9 cellular contexts compared by ENCODE assay signal in genomic region chr5:179763215-179763945, GRCh38. TPM values are rescaled to one million over a fixed set of nuclear protein-coding genes. Genes with fewer than 3 reads are reported as not detected.
A peak's percentile ranks its signal among the peaks of the same experiment; 100 is the strongest.
DNase-seq lines count a peak whose midpoint lies in the region; ATAC-seq and TF ChIP-seq lines count a peak whose summit lies in the region.
"Had no signal": no experiment of that assay in that cellular context is flagged by ENCODE, and none has a peak within 500 bp of the region (broad histone marks: within the 10 kb centered on the region; RNA-seq: fewer than 3 reads in every experiment).

No MANE protein-coding gene starts in this region.

- H3K27me3 ChIP-seq in trophoblast cell (ENCODE audit: insufficient read depth, low read length) = no peaks in the 10 kb centered on the region
- no peaks in the 10 kb centered on the region for H3K27me3 ChIP-seq in vagina
- H3K27me3 ChIP-seq: BLaER1 had no signal

- peak overlapping the region; percentile 90 for H4K91ac ChIP-seq in trophoblast cell (ENCODE audit: low read depth, low read length)

- no peak overlapping the region for H4K12ac ChIP-seq in trophoblast cell (ENCODE audit: low read depth, low read length)

- BruUV-seq in OCI-LY7 (replicated peaks; lab: Mats Ljungman, UMichigan) = no TSS peak

- peaks cover 43% of the 10 kb centered on the region for H3K36me3 ChIP-seq in OCI-LY7 (ENCODE audit: insufficient read depth, low read length)
- H3K36me3 ChIP-seq in trophoblast cell (ENCODE audit: control insufficient read depth in 1 of 2, insufficient read depth in 2 of 2, low read length in 2 of 2) = peaks cover 11 to 14% of the 10 kb centered on the region in 2 experiments
- peaks cover 0 to 19% of the 10 kb centered on the region in 2 donors for H3K36me3 ChIP-seq in vagina

- no peak overlapping the region for H3K9ac ChIP-seq in trophoblast cell (ENCODE audit: low read length)
- H3K9ac ChIP-seq: BLaER1 had no signal

- no peaks in the 10 kb centered on the region for H3K9me3 ChIP-seq in OCI-LY7 (ENCODE audit: low read length)
- H3K9me3 ChIP-seq in trophoblast cell (ENCODE audit: insufficient read depth, low read depth, low read length) = peaks cover 3% of the 10 kb centered on the region
- H3K9me3 ChIP-seq in vagina = no peaks in the 10 kb centered on the region
- H3K9me3 ChIP-seq: BLaER1 had no signal

- H2BK12ac ChIP-seq in trophoblast cell (ENCODE audit: low read length) = peak overlapping the region; percentile 90

- peak overlapping the region; percentile 93 for H2BK5ac ChIP-seq in trophoblast cell (ENCODE audit: low read depth, low read length, poor library complexity)

- H3K18ac ChIP-seq in trophoblast cell (ENCODE audit: low read length) = no peak overlapping the region

- H4K20me1 ChIP-seq in OCI-LY7 (ENCODE audit: insufficient read depth, low read length) = peaks cover 16% of the 10 kb centered on the region

- peaks cover 54% of the 10 kb centered on the region for H3K79me2 ChIP-seq in OCI-LY7 (ENCODE audit: insufficient read depth, low read depth, low read length)
- H3K79me2 ChIP-seq in trophoblast cell (ENCODE audit: control insufficient read depth, insufficient read depth, low read length, poor library complexity) = peaks cover 8% of the 10 kb centered on the region

- POLR2A ChIA-PET in OCI-LY7 (lab: Charles Lee) = interaction anchor here (0.7 to 1.1 kb wide), 3 partner anchors 9 to 125 kb away, joined by 3 to 4 read pairs (median 3); no protein-coding TSS in a partner anchor

- H2AK5ac ChIP-seq in trophoblast cell (ENCODE audit: low read length) = peak overlapping the region; percentile 88

- H4K8ac ChIP-seq in trophoblast cell (ENCODE audit: low read depth, low read length) = no peak overlapping the region

- no peaks in the 10 kb centered on the region for H3K9me2 ChIP-seq in OCI-LY7 (ENCODE audit: insufficient read depth, low read length)

- no peak overlapping the region for H2AFZ ChIP-seq in OCI-LY7 (ENCODE audit: low read length)
- no peak overlapping the region for H2AFZ ChIP-seq in trophoblast cell (ENCODE audit: insufficient read depth, low read length, poor library complexity)

- H3K36me3 Mint-ChIP-seq in activated T-helper 2 cell treated with anti-CD3 and anti-CD28 coated beads, Interferon-gamma antibody, Interleukin-2, Interleukin-4, amounts not matched to agents 10 μg/mL and 5 μg/mL and 100 μg/mL, durations not matched to agents 14 hours and 24 hours and 36 hours (ENCODE audit: low read depth) = peaks cover 33% of the 10 kb centered on the region
- no peaks in the 10 kb centered on the region for H3K36me3 Mint-ChIP-seq in glutamatergic neuron (ENCODE audit: unreplicated experiment)

- peak overlapping the region; percentile 56 for H3K27ac Mint-ChIP-seq in activated T-helper 2 cell treated with anti-CD3 and anti-CD28 coated beads, Interferon-gamma antibody, Interleukin-2, Interleukin-4, amounts not matched to agents 10 μg/mL and 5 μg/mL and 100 μg/mL, durations not matched to agents 14 hours and 24 hours and 36 hours
- peak overlapping the region; percentile 15 for H3K27ac Mint-ChIP-seq in glutamatergic neuron (ENCODE audit: unreplicated experiment)

- no CpG with 5 or more reads among the region's 10 CpGs for WGBS in trophoblast cell (ENCODE audit: extremely low coverage, insufficient coverage, insufficient read length)

- H3K23ac ChIP-seq in trophoblast cell (ENCODE audit: low read length) = no peak overlapping the region

- no peak overlapping the region for H3K4me3 Mint-ChIP-seq in activated T-helper 2 cell treated with anti-CD3 and anti-CD28 coated beads, Interferon-gamma antibody, Interleukin-2, Interleukin-4, amounts not matched to agents 10 μg/mL and 5 μg/mL and 100 μg/mL, durations not matched to agents 14 hours and 24 hours and 36 hours (ENCODE audit: low read depth)
- peak overlapping the region; percentile 48 for H3K4me3 Mint-ChIP-seq in glutamatergic neuron (ENCODE audit: unreplicated experiment)

- no peaks in the 10 kb centered on the region for H3K27me3 Mint-ChIP-seq in activated T-helper 2 cell treated with anti-CD3 and anti-CD28 coated beads, Interferon-gamma antibody, Interleukin-2, Interleukin-4, amounts not matched to agents 10 μg/mL and 5 μg/mL and 100 μg/mL, durations not matched to agents 14 hours and 24 hours and 36 hours (ENCODE audit: low read depth)
- H3K27me3 Mint-ChIP-seq in glutamatergic neuron (ENCODE audit: unreplicated experiment) = peaks cover 3% of the 10 kb centered on the region

- intact Hi-C loops in OCI-LY7 (cut with micrococcal nuclease; ENCODE audit: unreplicated experiment) = loop anchor here (1.0 to 10.0 kb wide), 2 partner anchors 33 to 211 kb away; no protein-coding TSS in a partner anchor
- intact Hi-C loops in activated T-helper 2 cell treated with anti-CD3 and anti-CD28 coated beads, Interferon-gamma antibody, Interleukin-2, Interleukin-4, amounts not matched to agents 10 μg/mL and 5 μg/mL and 100 μg/mL, durations not matched to agents 14 hours and 24 hours and 36 hours (cut with micrococcal nuclease) = loop anchor here (2.0 to 5.0 kb wide), 3 partner anchors 39 to 324 kb away; partner anchors contain the start of gene TBC1D9B
- intact Hi-C loops in vagina (cut with DNase I) = loop anchor here (5.0 kb wide), 1 partner anchor 34 kb away; no protein-coding TSS in a partner anchor

- peaks cover 46% of the 10 kb centered on the region for H3K4me1 Mint-ChIP-seq in activated T-helper 2 cell treated with anti-CD3 and anti-CD28 coated beads, Interferon-gamma antibody, Interleukin-2, Interleukin-4, amounts not matched to agents 10 μg/mL and 5 μg/mL and 100 μg/mL, durations not matched to agents 14 hours and 24 hours and 36 hours (ENCODE audit: low read depth)
- H3K4me1 Mint-ChIP-seq in glutamatergic neuron (ENCODE audit: low read depth, unreplicated experiment) = peaks cover 60% of the 10 kb centered on the region

- no peak overlapping the region for H3K4me2 ChIP-seq in OCI-LY7 (ENCODE audit: low read length)
- H3K4me2 ChIP-seq in trophoblast cell (ENCODE audit: low read length) = no peak overlapping the region
- H3K4me2 ChIP-seq: BLaER1 had no signal

- DNase-seq in DMS 273 (lab: John Stamatoyannopoulos, UW; ENCODE audit: unreplicated experiment) = peak; percentile 82
- no peak for DNase-seq in DMS 273 treated with DMSO at 0.1 percent for 48 hours (lab: John Stamatoyannopoulos, UW)
- peak; percentile 69 for DNase-seq in OCI-LY7 (ENCODE audit: low spot score)
- DNase-seq in activated T-helper 2 cell treated with anti-CD3 and anti-CD28 coated beads, Interferon-gamma antibody, Interleukin-2, Interleukin-4, amounts not matched to agents 10 μg/mL and 5 μg/mL and 100 μg/mL, durations not matched to agents 14 hours and 24 hours and 36 hours (ENCODE audit: low spot score) = peak; percentile 21
- peak; percentile 54 for DNase-seq in glutamatergic neuron
- peak; percentile 91 to 93 for DNase-seq in trophoblast cell
- DNase-seq in vagina (ENCODE audit: extremely low spot score in 2 of 2) = no peak

- peak overlapping the region; percentile 89 for H3K14ac ChIP-seq in trophoblast cell (ENCODE audit: low read length)

- H3K79me1 ChIP-seq in trophoblast cell (ENCODE audit: low read length) = peaks cover 18% of the 10 kb centered on the region

- CTCF ChIA-PET in OCI-LY7 (lab: Charles Lee; ENCODE audit: unreplicated experiment) = interaction anchor here (0.5 kb wide), 1 partner anchor 22 kb away, joined by 4 read pairs; no protein-coding TSS in a partner anchor

- peak; percentile 68 for ATAC-seq in HG03354 (IDR thresholded peaks at IDR 0.05; ENCODE audit: poor library complexity, severe bottlenecking, unreplicated experiment)

- no peaks in the 10 kb centered on the region for H3K9me3 Mint-ChIP-seq in activated T-helper 2 cell treated with anti-CD3 and anti-CD28 coated beads, Interferon-gamma antibody, Interleukin-2, Interleukin-4, amounts not matched to agents 10 μg/mL and 5 μg/mL and 100 μg/mL, durations not matched to agents 14 hours and 24 hours and 36 hours
- H3K9me3 Mint-ChIP-seq in glutamatergic neuron (ENCODE audit: unreplicated experiment) = no peaks in the 10 kb centered on the region

- TF ChIP-seq CTCF in OCI-LY7 (conservative IDR thresholded peaks at IDR 0.05; ENCODE audit: low read length) (peak; percentile 99), glutamatergic neuron (IDR thresholded peaks at IDR 0.05; ENCODE audit: partially characterized antibody, unreplicated experiment) (peak; percentile 88), vagina (IDR thresholded peaks at IDR 0.05) (peak; percentile 51 to 85 (median 77))

- peaks cover 17% of the 10 kb centered on the region for H3K4me1 ChIP-seq in OCI-LY7 (ENCODE audit: insufficient read depth, low read length, poor library complexity, severe bottlenecking)
- peaks cover 23 to 45% of the 10 kb centered on the region in 2 experiments for H3K4me1 ChIP-seq in trophoblast cell (ENCODE audit: control insufficient read depth in 1 of 2, insufficient read depth in 2 of 2, low read length in 2 of 2)
- H3K4me1 ChIP-seq in vagina = peaks cover 73% of the 10 kb centered on the region

- H2BK120ac ChIP-seq in trophoblast cell (ENCODE audit: insufficient read depth, low read length, poor library complexity) = peak overlapping the region; percentile 74

- H3K4ac ChIP-seq in trophoblast cell (ENCODE audit: low read depth, low read length) = peak overlapping the region; percentile 85

- no peak overlapping the region for H3K4me3 ChIP-seq in OCI-LY7 (ENCODE audit: low read depth, low read length, poor library complexity, severe bottlenecking)
- no peak overlapping the region for H3K4me3 ChIP-seq in trophoblast cell (ENCODE audit: low read depth, low read length)
- no peak overlapping the region for H3K4me3 ChIP-seq in vagina
- H3K4me3 ChIP-seq: BLaER1 had no signal

- no peak overlapping the region for H3K27ac ChIP-seq in OCI-LY7 (ENCODE audit: low read depth, low read length, poor library complexity, severe bottlenecking)
- H3K27ac ChIP-seq in trophoblast cell (ENCODE audit: low read depth, low read length) = peak overlapping the region; percentile 85
- H3K27ac ChIP-seq in vagina = peak overlapping the region; percentile 53
- H3K27ac ChIP-seq: BLaER1 had no signal

- TF ChIP-seq POLR2A in vagina (IDR thresholded peaks at IDR 0.05) = no peak

RNA-seq across cellular contexts. Expression of gene LTC4S, which starts 30.4 kb away (rescaled TPM):
- 0.44 and 1.3 TPM in 2 replicates for total RNA-seq in OCI-LY7 (2014; rRNA removed; shearing (Covaris generic))
- total RNA-seq in OCI-LY7 (2022) (4.0 and 4.5 TPM in 2 replicates), glutamatergic neuron (ENCODE audit: unreplicated experiment) (0.91 TPM), vagina (10.6 TPM)
- 0.62 and 3.2 TPM in 2 replicates for total RNA-seq in activated T-helper 2 cell treated with anti-CD3 and anti-CD28 coated beads, Interferon-gamma antibody, Interleukin-2, Interleukin-4, amounts not matched to agents 10 μg/mL and 5 μg/mL and 100 μg/mL, durations not matched to agents 14 hours and 24 hours and 36 hours
- 2.2 and 2.5 TPM in 2 replicates for polyA plus RNA-seq in trophoblast cell (2013)

RNA-seq across cellular contexts. Expression of gene MAML1, which starts 30.8 kb away (rescaled TPM):
- 12.1 and 17.0 TPM in 2 replicates for total RNA-seq in OCI-LY7 (2014; rRNA removed; shearing (Covaris generic))
- total RNA-seq in OCI-LY7 (2022) (27.4 and 31.4 TPM in 2 replicates), glutamatergic neuron (ENCODE audit: unreplicated experiment) (30.0 TPM), vagina (25.3 TPM)
- 38.1 and 38.3 TPM in 2 replicates for total RNA-seq in activated T-helper 2 cell treated with anti-CD3 and anti-CD28 coated beads, Interferon-gamma antibody, Interleukin-2, Interleukin-4, amounts not matched to agents 10 μg/mL and 5 μg/mL and 100 μg/mL, durations not matched to agents 14 hours and 24 hours and 36 hours
- polyA plus RNA-seq in trophoblast cell (2013) = 26.2 and 29.3 TPM in 2 replicates

RNA-seq across cellular contexts. Expression of gene MGAT4B, which starts 43.3 kb away (rescaled TPM):
- total RNA-seq in OCI-LY7 (2014; rRNA removed; shearing (Covaris generic)) = 58.8 and 61.1 TPM in 2 replicates
- total RNA-seq in OCI-LY7 (2022) (90.2 and 96.5 TPM in 2 replicates), glutamatergic neuron (ENCODE audit: unreplicated experiment) (140 TPM), vagina (95.5 TPM)
- 135 and 139 TPM in 2 replicates for total RNA-seq in activated T-helper 2 cell treated with anti-CD3 and anti-CD28 coated beads, Interferon-gamma antibody, Interleukin-2, Interleukin-4, amounts not matched to agents 10 μg/mL and 5 μg/mL and 100 μg/mL, durations not matched to agents 14 hours and 24 hours and 36 hours
- polyA plus RNA-seq in trophoblast cell (2013) = 113 and 116 TPM in 2 replicates

RNA-seq across cellular contexts. Expression of gene SQSTM1, which starts 57.3 kb away (rescaled TPM):
- 44.4 and 58.5 TPM in 2 replicates for total RNA-seq in OCI-LY7 (2014; rRNA removed; shearing (Covaris generic))
- 68.3 and 81.1 TPM in 2 replicates for total RNA-seq in OCI-LY7 (2022)
- 194 TPM in 2 replicates for total RNA-seq in activated T-helper 2 cell treated with anti-CD3 and anti-CD28 coated beads, Interferon-gamma antibody, Interleukin-2, Interleukin-4, amounts not matched to agents 10 μg/mL and 5 μg/mL and 100 μg/mL, durations not matched to agents 14 hours and 24 hours and 36 hours
- 97.0 TPM for total RNA-seq in glutamatergic neuron (ENCODE audit: unreplicated experiment)
- 253 and 279 TPM in 2 replicates for polyA plus RNA-seq in trophoblast cell (2013)
- total RNA-seq in vagina = 373 TPM

Comparison
In these comparisons a context has a peak if more than half of its experiments do, and no peak if none do; other contexts are left out.
1. DNase-seq: peak in DMS 273 (single experiment), OCI-LY7 (single experiment), activated T-helper 2 cell treated with anti-CD3 and anti-CD28 coated beads, Interferon-gamma antibody, Interleukin-2, Interleukin-4, amounts not matched to agents 10 μg/mL and 5 μg/mL and 100 μg/mL, durations not matched to agents 14 hours and 24 hours and 36 hours (single experiment), glutamatergic neuron (single experiment) and trophoblast cell (2 of 2); none in DMS 273 treated with DMSO at 0.1 percent for 48 hours (single experiment) and vagina (0 of 2).
2. Peak in every context shown above with its lines, with median percentiles within 50 percentile points of each other: CTCF ChIP-seq.